2 cellular contexts compared by ENCODE assay signal in the genomic region with DNA sequence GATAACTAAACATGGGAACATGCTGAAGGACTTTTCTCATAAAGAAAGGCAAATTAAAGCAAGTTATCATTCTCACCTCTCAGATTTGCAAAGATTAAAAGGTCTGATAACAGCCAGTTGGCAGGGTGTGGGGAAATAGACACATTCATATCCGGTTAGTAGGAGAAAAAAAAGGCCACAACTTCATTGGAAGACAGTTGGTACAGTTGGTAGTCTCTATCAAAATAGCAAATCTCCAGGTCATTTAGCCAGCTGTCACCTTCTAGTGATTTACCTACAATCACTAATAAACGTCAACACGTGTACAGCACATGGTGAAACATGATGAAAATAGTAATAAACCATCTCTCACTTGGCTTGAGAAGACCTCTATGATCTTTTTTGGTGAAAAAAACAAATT.
TF ChIP-seq lines count a peak whose summit lies in the region.

No MANE protein-coding gene starts in this region.

TF ChIP-seq in GM12891, 5 proteins besides CTCF, POLR2A, EP300 and RAD21:
- no peak for TF ChIP-seq POLR2AphosphoS5 (IDR thresholded peaks at IDR 0.05; ENCODE audit: low read depth, low read length)
- TF ChIP-seq TAF1 (IDR thresholded peaks at IDR 0.05; ENCODE audit: low read depth, low read length) = no peak
- TF ChIP-seq PAX5 (IDR thresholded peaks at IDR 0.05; ENCODE audit: insufficient read depth, low read length, severe bottlenecking) = no peak
- no peak for TF ChIP-seq POU2F2 (IDR thresholded peaks at IDR 0.05; ENCODE audit: low read depth, low read length)
TF ChIP-seq in GM12891: peak in this region for 0.

TF ChIP-seq in GM12878, 131 proteins besides CTCF, POLR2A, EP300 and RAD21:
- TF ChIP-seq MEF2B (IDR thresholded peaks at IDR 0.05; ENCODE audit: partially characterized antibody, poor library complexity, severe bottlenecking) (peak; percentile 17), IKZF2 (IDR thresholded peaks at IDR 0.05) (no peak), BHLHE40 (IDR thresholded peaks at IDR 0.05; ENCODE audit: borderline replicate concordance in 1 of 2, low read depth in 2 of 2, low read length in 1 of 2) (peak; percentile 6 to 12; a peak in 1 of 4 replicates), ETV6 (conservative IDR thresholded peaks at IDR 0.05 in 1 of 2, IDR thresholded peaks at IDR 0.05 in 1 of 2; ENCODE audit: borderline replicate concordance in 1 of 2, low read depth in 1 of 2) (no peak), ZNF592 (IDR thresholded peaks at IDR 0.05) (peak; percentile 46; the same call in 1 of the 2 replicates), EZH2 (IDR thresholded peaks at IDR 0.05; ENCODE audit: borderline replicate concordance, control insufficient read depth, low read depth, low read length) (no peak), YY1 (IDR thresholded peaks at IDR 0.05; ENCODE audit: low read depth, low read length) (no peak)
- TF ChIP-seq, protein P1, sequence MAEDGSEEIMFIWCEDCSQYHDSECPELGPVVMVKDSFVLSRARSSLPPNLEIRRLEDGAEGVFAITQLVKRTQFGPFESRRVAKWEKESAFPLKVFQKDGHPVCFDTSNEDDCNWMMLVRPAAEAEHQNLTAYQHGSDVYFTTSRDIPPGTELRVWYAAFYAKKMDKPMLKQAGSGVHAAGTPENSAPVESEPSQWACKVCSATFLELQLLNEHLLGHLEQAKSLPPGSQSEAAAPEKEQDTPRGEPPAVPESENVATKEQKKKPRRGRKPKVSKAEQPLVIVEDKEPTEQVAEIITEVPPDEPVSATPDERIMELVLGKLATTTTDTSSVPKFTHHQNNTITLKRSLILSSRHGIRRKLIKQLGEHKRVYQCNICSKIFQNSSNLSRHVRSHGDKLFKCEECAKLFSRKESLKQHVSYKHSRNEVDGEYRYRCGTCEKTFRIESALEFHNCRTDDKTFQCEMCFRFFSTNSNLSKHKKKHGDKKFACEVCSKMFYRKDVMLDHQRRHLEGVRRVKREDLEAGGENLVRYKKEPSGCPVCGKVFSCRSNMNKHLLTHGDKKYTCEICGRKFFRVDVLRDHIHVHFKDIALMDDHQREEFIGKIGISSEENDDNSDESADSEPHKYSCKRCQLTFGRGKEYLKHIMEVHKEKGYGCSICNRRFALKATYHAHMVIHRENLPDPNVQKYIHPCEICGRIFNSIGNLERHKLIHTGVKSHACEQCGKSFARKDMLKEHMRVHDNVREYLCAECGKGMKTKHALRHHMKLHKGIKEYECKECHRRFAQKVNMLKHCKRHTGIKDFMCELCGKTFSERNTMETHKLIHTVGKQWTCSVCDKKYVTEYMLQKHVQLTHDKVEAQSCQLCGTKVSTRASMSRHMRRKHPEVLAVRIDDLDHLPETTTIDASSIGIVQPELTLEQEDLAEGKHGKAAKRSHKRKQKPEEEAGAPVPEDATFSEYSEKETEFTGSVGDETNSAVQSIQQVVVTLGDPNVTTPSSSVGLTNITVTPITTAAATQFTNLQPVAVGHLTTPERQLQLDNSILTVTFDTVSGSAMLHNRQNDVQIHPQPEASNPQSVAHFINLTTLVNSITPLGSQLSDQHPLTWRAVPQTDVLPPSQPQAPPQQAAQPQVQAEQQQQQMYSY (CRISPR knock-in tag; IDR thresholded peaks at IDR 0.05) = no peak
- TF ChIP-seq, protein P2, sequence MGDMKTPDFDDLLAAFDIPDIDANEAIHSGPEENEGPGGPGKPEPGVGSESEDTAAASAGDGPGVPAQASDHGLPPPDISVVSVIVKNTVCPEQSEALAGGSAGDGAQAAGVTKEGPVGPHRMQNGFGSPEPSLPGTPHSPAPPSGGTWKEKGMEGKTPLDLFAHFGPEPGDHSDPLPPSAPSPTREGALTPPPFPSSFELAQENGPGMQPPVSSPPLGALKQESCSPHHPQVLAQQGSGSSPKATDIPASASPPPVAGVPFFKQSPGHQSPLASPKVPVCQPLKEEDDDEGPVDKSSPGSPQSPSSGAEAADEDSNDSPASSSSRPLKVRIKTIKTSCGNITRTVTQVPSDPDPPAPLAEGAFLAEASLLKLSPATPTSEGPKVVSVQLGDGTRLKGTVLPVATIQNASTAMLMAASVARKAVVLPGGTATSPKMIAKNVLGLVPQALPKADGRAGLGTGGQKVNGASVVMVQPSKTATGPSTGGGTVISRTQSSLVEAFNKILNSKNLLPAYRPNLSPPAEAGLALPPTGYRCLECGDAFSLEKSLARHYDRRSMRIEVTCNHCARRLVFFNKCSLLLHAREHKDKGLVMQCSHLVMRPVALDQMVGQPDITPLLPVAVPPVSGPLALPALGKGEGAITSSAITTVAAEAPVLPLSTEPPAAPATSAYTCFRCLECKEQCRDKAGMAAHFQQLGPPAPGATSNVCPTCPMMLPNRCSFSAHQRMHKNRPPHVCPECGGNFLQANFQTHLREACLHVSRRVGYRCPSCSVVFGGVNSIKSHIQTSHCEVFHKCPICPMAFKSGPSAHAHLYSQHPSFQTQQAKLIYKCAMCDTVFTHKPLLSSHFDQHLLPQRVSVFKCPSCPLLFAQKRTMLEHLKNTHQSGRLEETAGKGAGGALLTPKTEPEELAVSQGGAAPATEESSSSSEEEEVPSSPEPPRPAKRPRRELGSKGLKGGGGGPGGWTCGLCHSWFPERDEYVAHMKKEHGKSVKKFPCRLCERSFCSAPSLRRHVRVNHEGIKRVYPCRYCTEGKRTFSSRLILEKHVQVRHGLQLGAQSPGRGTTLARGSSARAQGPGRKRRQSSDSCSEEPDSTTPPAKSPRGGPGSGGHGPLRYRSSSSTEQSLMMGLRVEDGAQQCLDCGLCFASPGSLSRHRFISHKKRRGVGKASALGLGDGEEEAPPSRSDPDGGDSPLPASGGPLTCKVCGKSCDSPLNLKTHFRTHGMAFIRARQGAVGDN (IDR thresholded peaks at IDR 0.05) = peak; percentile 75
